In genomic region chr4:148831945-148832344, GRCh38 we compare ENCODE assay signal across 13 cellular contexts.
DNase-seq lines count a peak whose midpoint lies in the region; ATAC-seq and TF ChIP-seq lines count a peak whose summit lies in the region.
"Had no signal": no experiment of that assay in that cellular context is flagged by ENCODE, and none has a peak within 500 bp of the region (broad histone marks: within the 10 kb centered on the region; RNA-seq: fewer than 3 reads in every experiment).

No MANE protein-coding gene starts in this region.

- TF ChIP-seq CTCF in BJ (IDR thresholded peaks at IDR 0.05; ENCODE audit: insufficient read depth, low read depth, low read length) (no peak), choroid plexus epithelial cell (conservative IDR thresholded peaks at IDR 0.05; ENCODE audit: low read depth, low read length) (no peak), left lung (IDR thresholded peaks at IDR 0.05) (no peak)

- CTCF ChIA-PET in BJ (lab: Yijun Ruan, JAX) = no interaction called here

- H3K36me3 ChIP-seq in BJ (ENCODE audit: control insufficient read depth, insufficient read depth, low read length) (no peaks in the 10 kb centered on the region), left lung (no peaks in the 10 kb centered on the region)

- TF ChIP-seq EP300 in Ishikawa (IDR thresholded peaks at IDR 0.05; ENCODE audit: borderline replicate concordance) = no peak

- peaks cover 0 to 6% of the 10 kb centered on the region in 2 donors for H3K9me3 ChIP-seq in left lung

- peak; percentile 31 for ATAC-seq in left lung
- no peak for ATAC-seq in stimulated activated naive CD8-positive, alpha-beta T cell treated with anti-CD3 and anti-CD28 coated beads, Interleukin-15, Interleukin-2, amounts not matched to agents 100 U/mL and 50 U/mL, for 24 hours
- ATAC-seq: sciatic nerve had no signal

- POLR2A ChIA-PET in BJ (lab: Charles Lee) = no interaction called here

- H3K27me3 ChIP-seq in BJ (ENCODE audit: control insufficient read depth, insufficient read depth, low read length) = no peaks in the 10 kb centered on the region
- H3K27me3 ChIP-seq in left lung = no peaks in the 10 kb centered on the region

- no peaks in the 10 kb centered on the region for H3K4me1 ChIP-seq in left lung

- peak overlapping the region in 1 of 2 donors; percentile 66 for H3K27ac ChIP-seq in left lung

- intact Hi-C loops in left lung (cut with DNase I) = no loop called here

- no peak for TF ChIP-seq RAD21 in Ishikawa (IDR thresholded peaks at IDR 0.05; ENCODE audit: low read depth)

- DNase-seq in BJ (ENCODE audit: low read depth) (peak; percentile 36), choroid plexus epithelial cell (ENCODE audit: low read depth) (peak; percentile 77), left lung (no peak), NCI-H82 treated with DMSO at 0.1 percent for 48 hours (lab: John Stamatoyannopoulos, UW; ENCODE audit: unreplicated experiment) (no peak), NCI-H187 treated with DMSO at 0.1 percent for 48 hours (lab: John Stamatoyannopoulos, UW) (no peak)
- DNase-seq in activated CD4-positive, CD25-positive, alpha-beta regulatory T cell (lab: John Stamatoyannopoulos, UW) = no peak
- DNase-seq in stimulated activated naive CD8-positive, alpha-beta T cell treated with anti-CD3 and anti-CD28 coated beads, Interleukin-15, Interleukin-2, amounts not matched to agents 100 U/mL and 50 U/mL, for 24 hours = no peak
- DNase-seq: activated CD4-positive, alpha-beta T cell treated with anti-CD3 and anti-CD28 coated beads, Interleukin-2, amount 10 ng/mL, durations not matched to agents 7 days and 5 days; H9; hypothalamus; SHP77 treated with DMSO at 0.1 percent for 48 hours had no signal

- H3K4me3 ChIP-seq in BJ (ENCODE audit: low read depth, low read length) (no peak overlapping the region), choroid plexus epithelial cell (ENCODE audit: low read depth, low read length) (no peak overlapping the region), left lung (peak overlapping the region in 1 of 2 donors; percentile 10)

TF ChIP-seq in Ishikawa, 13 proteins besides CTCF, POLR2A, EP300 and RAD21:
- TF ChIP-seq REST (IDR thresholded peaks at IDR 0.05; ENCODE audit: low read depth) (no peak), USF1 (IDR thresholded peaks at IDR 0.05) (0 out of 2 replicates have a peak, but pooled peaks have one; percentile 43)

Comparison
In these comparisons a context has a peak if more than half of its experiments do, and no peak if none do; other contexts are left out.
1. DNase-seq: peak in BJ (single experiment) and choroid plexus epithelial cell (single experiment); none in left lung (0 of 2), activated CD4-positive, CD25-positive, alpha-beta regulatory T cell (0 of 4), stimulated activated naive CD8-positive, alpha-beta T cell treated with anti-CD3 and anti-CD28 coated beads, Interleukin-15, Interleukin-2, amounts not matched to agents 100 U/mL and 50 U/mL, for 24 hours (single experiment), NCI-H82 treated with DMSO at 0.1 percent for 48 hours (single experiment) and NCI-H187 treated with DMSO at 0.1 percent for 48 hours (single experiment).